10 cellular contexts compared by ENCODE assay signal in the genomic region with DNA sequence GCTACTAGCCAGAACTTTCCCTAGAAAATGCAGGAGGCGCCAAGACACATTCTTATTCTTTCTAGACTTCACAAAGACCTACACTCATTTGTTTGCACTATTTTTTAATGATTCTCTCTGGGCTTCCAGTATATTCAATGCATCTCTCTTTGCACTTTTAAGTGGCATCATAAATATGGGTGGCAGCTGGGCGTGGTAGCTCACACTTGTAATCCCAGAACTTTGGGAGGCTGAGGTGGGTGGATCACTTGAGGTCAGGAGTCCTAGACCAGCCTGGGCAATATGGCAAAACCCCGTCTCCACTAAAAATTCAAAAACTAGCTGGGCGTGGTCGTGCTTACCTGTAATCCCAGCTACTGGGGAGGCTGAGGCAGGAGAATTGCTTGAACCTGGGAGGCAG. TPM values are rescaled to one million over a fixed set of nuclear protein-coding genes. Genes with fewer than 3 reads are reported as not detected.
"Had no signal": no experiment of that assay in that cellular context is flagged by ENCODE, and none has a peak within 500 bp of the region (broad histone marks: within the 10 kb centered on the region; RNA-seq: fewer than 3 reads in every experiment).

No MANE protein-coding gene starts in this region.

- H3K27ac Mint-ChIP-seq: HFFc6, IgD-negative memory B cell had no signal

- H3K4me1 Mint-ChIP-seq: IgD-negative memory B cell had no signal

- H3K4me1 ChIP-seq: HAP-1 had no signal

- H3K27ac ChIP-seq: GM23248, HL-60, KMS-11 had no signal

- H3K9me3 ChIP-seq: HAP-1 had no signal

- ATAC-seq: HepG2 had no signal

- DNase-seq: GM23248, GOT3, H7, HFFc6, KBM-7 had no signal

- H3K4me3 Mint-ChIP-seq: HFFc6, IgD-negative memory B cell had no signal

- H3K4me3 ChIP-seq: GM23248, HAP-1 had no signal

- H3K36me3 ChIP-seq: HAP-1 had no signal

RNA-seq across cellular contexts. Expression of a gene that starts 5.6 kb away (rescaled TPM):
- total RNA-seq: GM23248, H7, HFFc6 had no signal
